Comparison of ENCODE assay signal across 1 cellular context in genomic region chr6:158213925-158214674, GRCh38.
TF ChIP-seq lines count a peak whose summit lies in the region.

No MANE protein-coding gene starts in this region.

TF ChIP-seq in HepG2, 621 proteins besides CTCF, POLR2A, EP300 and RAD21 (continued from another document):
- TF ChIP-seq, protein P1, sequence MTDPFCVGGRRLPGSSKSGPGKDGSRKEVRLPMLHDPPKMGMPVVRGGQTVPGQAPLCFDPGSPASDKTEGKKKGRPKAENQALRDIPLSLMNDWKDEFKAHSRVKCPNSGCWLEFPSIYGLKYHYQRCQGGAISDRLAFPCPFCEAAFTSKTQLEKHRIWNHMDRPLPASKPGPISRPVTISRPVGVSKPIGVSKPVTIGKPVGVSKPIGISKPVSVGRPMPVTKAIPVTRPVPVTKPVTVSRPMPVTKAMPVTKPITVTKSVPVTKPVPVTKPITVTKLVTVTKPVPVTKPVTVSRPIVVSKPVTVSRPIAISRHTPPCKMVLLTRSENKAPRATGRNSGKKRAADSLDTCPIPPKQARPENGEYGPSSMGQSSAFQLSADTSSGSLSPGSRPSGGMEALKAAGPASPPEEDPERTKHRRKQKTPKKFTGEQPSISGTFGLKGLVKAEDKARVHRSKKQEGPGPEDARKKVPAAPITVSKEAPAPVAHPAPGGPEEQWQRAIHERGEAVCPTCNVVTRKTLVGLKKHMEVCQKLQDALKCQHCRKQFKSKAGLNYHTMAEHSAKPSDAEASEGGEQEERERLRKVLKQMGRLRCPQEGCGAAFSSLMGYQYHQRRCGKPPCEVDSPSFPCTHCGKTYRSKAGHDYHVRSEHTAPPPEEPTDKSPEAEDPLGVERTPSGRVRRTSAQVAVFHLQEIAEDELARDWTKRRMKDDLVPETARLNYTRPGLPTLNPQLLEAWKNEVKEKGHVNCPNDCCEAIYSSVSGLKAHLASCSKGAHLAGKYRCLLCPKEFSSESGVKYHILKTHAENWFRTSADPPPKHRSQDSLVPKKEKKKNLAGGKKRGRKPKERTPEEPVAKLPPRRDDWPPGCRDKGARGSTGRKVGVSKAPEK (CRISPR knock-in tag; IDR thresholded peaks at IDR 0.05; ENCODE audit: borderline replicate concordance) = 0 out of 2 replicates have a peak, but pooled peaks have one; percentile 55
- TF ChIP-seq THAP11 (CRISPR knock-in tag; IDR thresholded peaks at IDR 0.05) = peak; percentile 47; the same call in 1 of the 2 replicates
- peak; percentile 20 for TF ChIP-seq ZFP36 (IDR thresholded peaks at IDR 0.05; ENCODE audit: borderline replicate concordance, low read depth, low read length, partially characterized antibody)
- no peak for TF ChIP-seq SOX6 (IDR thresholded peaks at IDR 0.05)
- TF ChIP-seq SOX6 (CRISPR knock-in tag; IDR thresholded peaks at IDR 0.05) = peak; percentile 27; the same call in 1 of the 2 replicates
- TF ChIP-seq, protein P2, sequence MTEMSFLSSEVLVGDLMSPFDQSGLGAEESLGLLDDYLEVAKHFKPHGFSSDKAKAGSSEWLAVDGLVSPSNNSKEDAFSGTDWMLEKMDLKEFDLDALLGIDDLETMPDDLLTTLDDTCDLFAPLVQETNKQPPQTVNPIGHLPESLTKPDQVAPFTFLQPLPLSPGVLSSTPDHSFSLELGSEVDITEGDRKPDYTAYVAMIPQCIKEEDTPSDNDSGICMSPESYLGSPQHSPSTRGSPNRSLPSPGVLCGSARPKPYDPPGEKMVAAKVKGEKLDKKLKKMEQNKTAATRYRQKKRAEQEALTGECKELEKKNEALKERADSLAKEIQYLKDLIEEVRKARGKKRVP (CRISPR knock-in tag; IDR thresholded peaks at IDR 0.05) = no peak
- peak; percentile 42; the same call in 1 of the 2 replicates for TF ChIP-seq SMAD3 (CRISPR knock-in tag; IDR thresholded peaks at IDR 0.05)
- peak; percentile 18; the same call in 1 of the 2 replicates for TF ChIP-seq ZKSCAN1 (IDR thresholded peaks at IDR 0.05; ENCODE audit: low read length)
- TF ChIP-seq, protein P3, sequence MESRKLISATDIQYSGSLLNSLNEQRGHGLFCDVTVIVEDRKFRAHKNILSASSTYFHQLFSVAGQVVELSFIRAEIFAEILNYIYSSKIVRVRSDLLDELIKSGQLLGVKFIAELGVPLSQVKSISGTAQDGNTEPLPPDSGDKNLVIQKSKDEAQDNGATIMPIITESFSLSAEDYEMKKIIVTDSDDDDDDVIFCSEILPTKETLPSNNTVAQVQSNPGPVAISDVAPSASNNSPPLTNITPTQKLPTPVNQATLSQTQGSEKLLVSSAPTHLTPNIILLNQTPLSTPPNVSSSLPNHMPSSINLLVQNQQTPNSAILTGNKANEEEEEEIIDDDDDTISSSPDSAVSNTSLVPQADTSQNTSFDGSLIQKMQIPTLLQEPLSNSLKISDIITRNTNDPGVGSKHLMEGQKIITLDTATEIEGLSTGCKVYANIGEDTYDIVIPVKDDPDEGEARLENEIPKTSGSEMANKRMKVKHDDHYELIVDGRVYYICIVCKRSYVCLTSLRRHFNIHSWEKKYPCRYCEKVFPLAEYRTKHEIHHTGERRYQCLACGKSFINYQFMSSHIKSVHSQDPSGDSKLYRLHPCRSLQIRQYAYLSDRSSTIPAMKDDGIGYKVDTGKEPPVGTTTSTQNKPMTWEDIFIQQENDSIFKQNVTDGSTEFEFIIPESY (CRISPR knock-in tag; IDR thresholded peaks at IDR 0.05) = peak; percentile 29; the same call in 1 of the 2 replicates
- no peak for TF ChIP-seq NCOR1 (IDR thresholded peaks at IDR 0.05; ENCODE audit: borderline replicate concordance, low read length)
- TF ChIP-seq DRAP1 (CRISPR knock-in tag; IDR thresholded peaks at IDR 0.05) = peak; percentile 19; the same call in 1 of the 2 replicates
- no peak for TF ChIP-seq ZNF292 (CRISPR knock-in tag; IDR thresholded peaks at IDR 0.05; ENCODE audit: borderline replicate concordance, low read depth)
- peak in 1 of 2 experiments; percentile 55; a peak in 1 of 4 replicates for TF ChIP-seq KLF16 (CRISPR knock-in tag; IDR thresholded peaks at IDR 0.05)
- no peak for TF ChIP-seq ZNF710 (CRISPR knock-in tag; IDR thresholded peaks at IDR 0.05; ENCODE audit: borderline replicate concordance)
